ENCODE assay signal across 25 cellular contexts in genomic region chr18:30334781-30335180, GRCh38.
"Had no signal": no experiment of that assay in that cellular context is flagged by ENCODE, and none has a peak within 500 bp of the region (broad histone marks: within the 10 kb centered on the region; RNA-seq: fewer than 3 reads in every experiment).

No MANE protein-coding gene starts in this region.

- H3K4me1 ChIP-seq: esophagus squamous epithelium, heart right ventricle, lower lobe of right lung, pancreas, suprapubic skin, transverse colon, vagina had no signal

- H3K27ac Mint-ChIP-seq: effector memory CD8-positive, alpha-beta T cell; memory B cell; natural killer cell treated with Interleukin-12 subunit alpha and Interleukin-12 subunit beta and Interleukin-15 and Interleukin-18, amount 100 ng/mL, for 72 hours; stimulated activated naive B cell treated with anti-CD40 and anti-IgM and Interleukin-4, amounts not matched to agents 10 μg/mL and 1 μg/mL and 100 μg/mL, for 72 hours; stimulated activated naive CD8-positive, alpha-beta T cell treated with anti-CD3 and anti-CD28 coated beads, Interleukin-15, amount 100 ng/mL, for 72 hours had no signal

- H3K4me3 Mint-ChIP-seq: effector memory CD8-positive, alpha-beta T cell; memory B cell; natural killer cell treated with Interleukin-12 subunit alpha and Interleukin-12 subunit beta and Interleukin-15 and Interleukin-18, amount 100 ng/mL, for 72 hours; neural crest cell; stimulated activated naive B cell treated with anti-CD40 and anti-IgM and Interleukin-4, amounts not matched to agents 10 μg/mL and 1 μg/mL and 100 μg/mL, for 72 hours; stimulated activated naive CD8-positive, alpha-beta T cell treated with anti-CD3 and anti-CD28 coated beads, Interleukin-15, amount 100 ng/mL, for 72 hours had no signal

- H3K36me3 ChIP-seq: esophagus squamous epithelium, heart right ventricle, lower lobe of right lung, neutrophil, pancreas, suprapubic skin, transverse colon, vagina had no signal

- H3K4me3 ChIP-seq: esophagus squamous epithelium, heart right ventricle, lower lobe of right lung, pancreas, skin epidermis, suprapubic skin, transverse colon, vagina had no signal

- H3K27ac ChIP-seq: esophagus squamous epithelium, heart right ventricle, lower lobe of right lung, neutrophil, pancreas, skin epidermis, suprapubic skin, transverse colon, vagina had no signal

- H3K27me3 Mint-ChIP-seq: effector memory CD8-positive, alpha-beta T cell; memory B cell; natural killer cell treated with Interleukin-12 subunit alpha and Interleukin-12 subunit beta and Interleukin-15 and Interleukin-18, amount 100 ng/mL, for 72 hours; stimulated activated naive B cell treated with anti-CD40 and anti-IgM and Interleukin-4, amounts not matched to agents 10 μg/mL and 1 μg/mL and 100 μg/mL, for 72 hours; stimulated activated naive CD8-positive, alpha-beta T cell treated with anti-CD3 and anti-CD28 coated beads, Interleukin-15, amount 100 ng/mL, for 72 hours had no signal

- DNase-seq: cortex of kidney; effector memory CD8-positive, alpha-beta T cell; erythroblast; esophagus squamous epithelium; foreskin melanocyte; glutamatergic neuron; heart right ventricle; hippocampal formation; kidney glomerular epithelial cell; left colon; left ventricle myocardium superior; lower lobe of right lung; pancreas; stimulated activated CD4-positive, alpha-beta T cell treated with anti-CD3 and anti-CD28 coated beads, Interleukin-15, amount 100 ng/mL, for 24 hours; stimulated activated CD4-positive, alpha-beta T cell treated with anti-CD3 and anti-CD28 coated beads, Interleukin-2, amount 100 ng/mL, for 48 hours; stimulated activated naive B cell treated with anti-CD40 and anti-IgM and Interleukin-4, amounts not matched to agents 10 μg/mL and 1 μg/mL and 100 μg/mL, for 72 hours; stimulated activated naive CD8-positive, alpha-beta T cell treated with anti-CD3 and anti-CD28 coated beads, Interleukin-15, amount 100 ng/mL, for 72 hours; transverse colon had no signal

- H3K27me3 ChIP-seq: esophagus squamous epithelium, heart right ventricle, neutrophil, pancreas, suprapubic skin, transverse colon, vagina had no signal

- H3K9me3 Mint-ChIP-seq: neural crest cell had no signal

- H3K36me3 Mint-ChIP-seq: memory B cell; stimulated activated naive B cell treated with anti-CD40 and anti-IgM and Interleukin-4, amounts not matched to agents 10 μg/mL and 1 μg/mL and 100 μg/mL, for 72 hours had no signal

- H3K9me3 ChIP-seq: esophagus squamous epithelium, heart right ventricle, lower lobe of right lung, neutrophil, pancreas, suprapubic skin, transverse colon, vagina had no signal

- H3K4me1 Mint-ChIP-seq: memory B cell; neural crest cell; stimulated activated naive B cell treated with anti-CD40 and anti-IgM and Interleukin-4, amounts not matched to agents 10 μg/mL and 1 μg/mL and 100 μg/mL, for 72 hours; stimulated activated naive CD8-positive, alpha-beta T cell treated with anti-CD3 and anti-CD28 coated beads, Interleukin-15, amount 100 ng/mL, for 72 hours had no signal

- ATAC-seq: effector memory CD8-positive, alpha-beta T cell; heart right ventricle; left colon; left ventricle myocardium superior; lower lobe of right lung; natural killer cell treated with Interleukin-12 subunit alpha and Interleukin-12 subunit beta and Interleukin-15 and Interleukin-18, amount 100 ng/mL, for 72 hours; pancreas; stimulated activated naive B cell treated with anti-CD40 and anti-IgM and Interleukin-4, amounts not matched to agents 10 μg/mL and 1 μg/mL and 100 μg/mL, for 72 hours; stimulated activated naive CD8-positive, alpha-beta T cell treated with anti-CD3 and anti-CD28 coated beads, Interleukin-15, amount 100 ng/mL, for 72 hours had no signal
